In the genomic region with DNA sequence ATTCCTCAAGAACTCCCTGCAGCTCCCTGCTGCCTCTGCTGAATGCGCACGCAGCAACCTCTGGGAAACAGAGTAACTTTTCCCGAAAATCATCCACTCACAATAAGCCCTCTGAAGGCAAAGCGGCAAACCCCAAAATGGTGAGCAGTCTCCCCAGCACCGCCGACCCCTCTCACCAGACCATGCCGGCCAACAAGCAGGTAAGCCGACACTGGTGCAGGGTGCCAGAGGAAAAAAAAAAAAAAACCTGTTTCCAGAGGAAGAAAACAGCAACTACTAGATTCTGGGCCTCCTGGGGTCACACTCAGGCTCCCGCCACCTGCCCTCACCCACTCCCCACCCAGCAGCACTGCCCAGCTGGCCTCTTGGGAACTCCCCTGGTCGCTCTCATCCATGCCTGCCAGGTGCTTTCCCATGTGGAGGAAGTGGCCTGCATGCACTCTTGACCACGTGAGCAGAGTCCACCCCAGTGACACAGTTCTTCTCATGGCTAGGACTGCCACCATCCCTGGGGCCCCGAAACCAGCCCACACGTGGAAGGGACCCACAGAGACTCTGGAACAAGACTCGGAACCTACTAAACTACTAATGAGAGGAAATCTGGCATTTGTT, we compare ENCODE assay signal across 17 cellular contexts. TPM values are rescaled to one million over a fixed set of nuclear protein-coding genes. Genes with fewer than 3 reads are reported as not detected.
DNase-seq lines count a peak whose midpoint lies in the region; ATAC-seq and TF ChIP-seq lines count a peak whose summit lies in the region.
"Had no signal": no experiment of that assay in that cellular context is flagged by ENCODE, and none has a peak within 500 bp of the region (broad histone marks: within the 10 kb centered on the region; RNA-seq: fewer than 3 reads in every experiment).

No MANE protein-coding gene starts in this region.

- no peaks in the 10 kb centered on the region for H3K9me3 ChIP-seq in neuronal stem cell (replicated peaks in 1 of 2; ENCODE audit: control insufficient read depth in 2 of 2, insufficient read depth in 1 of 2, low read depth in 1 of 2, low read length in 2 of 2)
- no peaks in the 10 kb centered on the region for H3K9me3 ChIP-seq in GM23248 (ENCODE audit: low read depth)
- H3K9me3 ChIP-seq: Caco-2, SJSA1 had no signal

- H3K79me1 ChIP-seq in neuronal stem cell (ENCODE audit: low read depth, low read length), result no peaks in the 10 kb centered on the region

- ATAC-seq in GM19372 (IDR thresholded peaks at IDR 0.05; ENCODE audit: low read depth, unreplicated experiment) (peak; percentile 34), WTC11 (no peak)

- H3K4me1 ChIP-seq in neuronal stem cell (ENCODE audit: control insufficient read depth in 2 of 2, insufficient read depth in 1 of 2, low read depth in 1 of 2, low read length in 2 of 2) (peaks cover 5 to 14% of the 10 kb centered on the region in 2 donors), GM23248 (ENCODE audit: insufficient read depth) (no peaks in the 10 kb centered on the region)
- H3K4me1 ChIP-seq: Caco-2, SJSA1 had no signal

- POLR2A ChIA-PET in WTC11 (lab: Charles Lee), result interaction anchor here (0.7 kb wide), 1 partner anchor 219 kb away, joined by 3 read pairs; no protein-coding TSS in a partner anchor

- H3K27me3 Mint-ChIP-seq in WTC11 (ENCODE audit: low read depth), result no peaks in the 10 kb centered on the region

- H4K8ac ChIP-seq in neuronal stem cell (ENCODE audit: low read depth, low read length), result no peak overlapping the region

- peaks cover 42% of the 10 kb centered on the region for H3K4me1 Mint-ChIP-seq in WTC11

- H3K36me3 ChIP-seq in neuronal stem cell (replicated peaks in 1 of 2; ENCODE audit: control insufficient read depth in 2 of 2, insufficient read depth in 2 of 2, low read length in 2 of 2) (peaks cover 0 to 86% of the 10 kb centered on the region in 2 donors), GM23248 (ENCODE audit: low read depth) (peaks cover 61% of the 10 kb centered on the region)

- H3K9ac ChIP-seq in neuronal stem cell (ENCODE audit: low read depth, low read length, poor library complexity) (no peak overlapping the region), GM23248 (no peak overlapping the region)

- peaks cover 8% of the 10 kb centered on the region for H3F3A ChIP-seq in GM23248 (ENCODE audit: insufficient read depth)

- no peak for TF ChIP-seq CTCF in GM13976 (IDR thresholded peaks at IDR 0.05; ENCODE audit: borderline replicate concordance, control extremely low read depth, extremely low read depth, insufficient read depth, missing control alignments)
- TF ChIP-seq CTCF in WTC11 (IDR thresholded peaks at IDR 0.05), result no peak

- H3K9me2 ChIP-seq in GM23248 (ENCODE audit: insufficient read depth), result no peaks in the 10 kb centered on the region

- no peak overlapping the region for H2BK120ac ChIP-seq in neuronal stem cell (ENCODE audit: low read depth, low read length)

- H2BK15ac ChIP-seq in neuronal stem cell (ENCODE audit: low read length), result peak overlapping the region; percentile 83

- H2BK12ac ChIP-seq in neuronal stem cell (ENCODE audit: low read length), result no peak overlapping the region

- H3K27me3 ChIP-seq in neuronal stem cell (ENCODE audit: control insufficient read depth in 3 of 3, insufficient read depth in 3 of 3, low read depth in 1 of 3, low read length in 3 of 3) (no peaks in the 10 kb centered on the region), GM23248 (replicated peaks; ENCODE audit: insufficient read depth) (no peaks in the 10 kb centered on the region)
- H3K27me3 ChIP-seq: SJSA1 had no signal

- peak overlapping the region; percentile 48; the same call in 1 of the 2 replicates for H3K27ac Mint-ChIP-seq in WTC11

- H3K4me2 ChIP-seq in neuronal stem cell (ENCODE audit: insufficient read depth, low read length, poor library complexity, severe bottlenecking) (no peak overlapping the region), GM23248 (ENCODE audit: unreplicated experiment) (no peak overlapping the region)

- H2AFZ ChIP-seq in neuronal stem cell (ENCODE audit: low read length), result no peak overlapping the region
- H2AFZ ChIP-seq in GM23248, result no peak overlapping the region

- no peak overlapping the region for H3K18ac ChIP-seq in neuronal stem cell (ENCODE audit: low read length)

- H3K27ac ChIP-seq in neuronal stem cell (replicated peaks; ENCODE audit: low read length) (no peak overlapping the region), GM23248 (no peak overlapping the region)
- H3K27ac ChIP-seq: SJSA1 had no signal

- CTCF ChIA-PET in WTC11 (lab: Charles Lee), result interaction anchor here (1.5 kb wide), 1 partner anchor 10 kb away, joined by 5 read pairs; no protein-coding TSS in a partner anchor

- in situ Hi-C loops in GM13976 (cut with MboI; ENCODE audit: low sequenced_read_pairs, unreplicated experiment) (loop anchor here (5.0 kb wide), 1 partner anchor 486 kb away; no protein-coding TSS in a partner anchor), GM23248 (cut with MboI) (no loop called here)

- H2AK5ac ChIP-seq in neuronal stem cell (ENCODE audit: low read depth, low read length), result peak overlapping the region; percentile 31

- H3K9me3 Mint-ChIP-seq in WTC11, result no peaks in the 10 kb centered on the region

- peaks cover 85% of the 10 kb centered on the region for H3K36me3 Mint-ChIP-seq in WTC11

- H4K91ac ChIP-seq in neuronal stem cell (ENCODE audit: low read depth, low read length, poor library complexity), result no peak overlapping the region

- H3K23ac ChIP-seq in neuronal stem cell (ENCODE audit: low read depth, low read length, poor library complexity), result no peak overlapping the region

- H2BK5ac ChIP-seq in neuronal stem cell (ENCODE audit: low read length), result no peak overlapping the region

- no CpG with 5 or more reads among the region's 14 CpGs for WGBS in neuronal stem cell (ENCODE audit: extremely low coverage in 2 of 2, insufficient read length in 2 of 2, insufficient replicate concordance in 1 of 2), 2 donors
- 93 to 97% methylated on average over 14 of the region's 14 CpGs for WGBS in GM23248 (ENCODE audit: low coverage in 1 of 2, low lambda C conversion rate in 2 of 2, missing lambda C conversion rate in 2 of 2), 2 experiments

- no peak overlapping the region for H3K4ac ChIP-seq in neuronal stem cell (ENCODE audit: low read length)

- no peak overlapping the region for H3K14ac ChIP-seq in neuronal stem cell (ENCODE audit: low read length)

- H4K20me1 ChIP-seq in GM23248 (ENCODE audit: insufficient read depth), result no peaks in the 10 kb centered on the region

- no peak overlapping the region for H3K4me3 Mint-ChIP-seq in WTC11

- DNase-seq in GM13976 (ENCODE audit: low spot score) (peak; percentile 43), WTC11 (ENCODE audit: low spot score) (no peak), neuronal stem cell (ENCODE audit: low spot score) (no peak), NCI-H1105 (lab: John Stamatoyannopoulos, UW) (no peak), GM23248 (no peak), NCI-H345 treated with DMSO at 0.1 percent for 48 hours (lab: John Stamatoyannopoulos, UW; ENCODE audit: unreplicated experiment) (no peak)
- DNase-seq: Caco-2, DMS153, EL, H7, MV-4-11, NCI-H1436, NCI-H2029, NCI-H2171 treated with DMSO at 0.1 percent for 48 hours, NCI-H774 had no signal

- H3K4me3 ChIP-seq in neuronal stem cell (ENCODE audit: low read length in 2 of 2) (no peak overlapping the region), GM23248 (no peak overlapping the region)
- H3K4me3 ChIP-seq: SJSA1 had no signal

- H3K79me2 ChIP-seq in GM23248 (ENCODE audit: insufficient read depth), result no peaks in the 10 kb centered on the region

TF ChIP-seq in WTC11, 78 proteins besides CTCF, POLR2A, EP300 and RAD21:
- no peak for TF ChIP-seq SMAD3 (CRISPR knock-in tag; IDR thresholded peaks at IDR 0.05; ENCODE audit: borderline replicate concordance)
- TF ChIP-seq HMGA2 (CRISPR knock-in tag; IDR thresholded peaks at IDR 0.05), result no peak
- TF ChIP-seq, protein P1, sequence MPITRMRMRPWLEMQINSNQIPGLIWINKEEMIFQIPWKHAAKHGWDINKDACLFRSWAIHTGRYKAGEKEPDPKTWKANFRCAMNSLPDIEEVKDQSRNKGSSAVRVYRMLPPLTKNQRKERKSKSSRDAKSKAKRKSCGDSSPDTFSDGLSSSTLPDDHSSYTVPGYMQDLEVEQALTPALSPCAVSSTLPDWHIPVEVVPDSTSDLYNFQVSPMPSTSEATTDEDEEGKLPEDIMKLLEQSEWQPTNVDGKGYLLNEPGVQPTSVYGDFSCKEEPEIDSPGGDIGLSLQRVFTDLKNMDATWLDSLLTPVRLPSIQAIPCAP (CRISPR knock-in tag; IDR thresholded peaks at IDR 0.05), result no peak
- no peak for TF ChIP-seq ZNF317 (CRISPR knock-in tag; IDR thresholded peaks at IDR 0.05; ENCODE audit: borderline replicate concordance, low read depth)
- no peak for TF ChIP-seq NR2C2 (CRISPR knock-in tag; IDR thresholded peaks at IDR 0.05)

RNA-seq across cellular contexts. Expression of gene KCTD18, which starts 36.9 kb away (rescaled TPM):
- total RNA-seq in WTC11 (2021), result 4.9 to 6.7 TPM (median 5.7 TPM) in 3 replicates
- polyA plus RNA-seq in neuronal stem cell (2013, experiment 1 of 2), result 5.7 TPM
- 5.0 TPM for polyA plus RNA-seq in neuronal stem cell (2013, experiment 2 of 2)
- total RNA-seq in GM23248 (2014; rRNA removed; shearing (Covaris generic)), result 24.0 and 27.7 TPM in 2 replicates
- 15.6 and 17.9 TPM in 2 replicates for polyA plus RNA-seq in GM23248 (2016; fragmentation: Nextera tagmentation; extraction: Ambion mirVana)

RNA-seq across cellular contexts. Expression of gene SGO2, which starts 53.0 kb away (rescaled TPM):
- total RNA-seq in WTC11 (2021), result 29.9 to 34.1 TPM (median 30.5 TPM) in 3 replicates
- 49.7 TPM for polyA plus RNA-seq in neuronal stem cell (2013, experiment 1 of 2)
- 50.8 TPM for polyA plus RNA-seq in neuronal stem cell (2013, experiment 2 of 2)
- 6.2 and 6.3 TPM in 2 replicates for total RNA-seq in GM23248 (2014; rRNA removed; shearing (Covaris generic))
- polyA plus RNA-seq in GM23248 (2016; fragmentation: Nextera tagmentation; extraction: Ambion mirVana), result 11.7 and 14.5 TPM in 2 replicates
